Comparison of ENCODE assay signal across 8 cellular contexts in genomic region chr3:33439421-33440327, GRCh38. TPM values are rescaled to one million over a fixed set of nuclear protein-coding genes. Genes with fewer than 3 reads are reported as not detected.
DNase-seq lines count a peak whose midpoint lies in the region; ATAC-seq and TF ChIP-seq lines count a peak whose summit lies in the region.

No MANE protein-coding gene starts in this region.

- intact Hi-C loops in activated T-helper 1 cell treated with anti-CD3 and anti-CD28 coated beads, Interleukin-12 subunit alpha, Interleukin-12 subunit beta, Interleukin-2, Interleukin-4 antibody, amounts not matched to agents 30 ng/mL and 10 ng/mL and 1 ng/mL, durations not matched to agents 14 hours and 24 hours and 36 hours (cut with micrococcal nuclease): loop anchor here (1.0 to 5.0 kb wide), 13 partner anchors 7 to 1907 kb away; partner anchors contain the start of genes CLASP2, CRTAP, DYNC1LI1 and GLB1

- peak overlapping the region; percentile 92 for H3K4me2 ChIP-seq in fibroblast of lung (ENCODE audit: extremely low read depth, insufficient read depth, low read length)

- peak overlapping the region; percentile 100 for H3K4me3 Mint-ChIP-seq in activated T-helper 1 cell treated with anti-CD3 and anti-CD28 coated beads, Interleukin-12 subunit alpha, Interleukin-12 subunit beta, Interleukin-2, Interleukin-4 antibody, amounts not matched to agents 30 ng/mL and 10 ng/mL and 1 ng/mL, durations not matched to agents 14 hours and 24 hours and 36 hours
- peak overlapping the region; percentile 94 to 100 (median 99) for H3K4me3 Mint-ChIP-seq in naive thymus-derived CD8-positive, alpha-beta T cell

- peaks cover 3% of the 10 kb centered on the region for H4K20me1 ChIP-seq in fibroblast of lung (ENCODE audit: control insufficient read depth, extremely low read depth, insufficient read depth, low read length)

- H3K79me2 ChIP-seq in fibroblast of lung (ENCODE audit: control insufficient read depth, insufficient read depth, low read length): peaks cover 52% of the 10 kb centered on the region

- H3K4me3 ChIP-seq in fibroblast of lung (replicated peaks in 1 of 4; ENCODE audit: control extremely low read depth in 1 of 4, insufficient read depth in 1 of 4, low read depth in 3 of 4, low read length in 4 of 4): peak overlapping the region; percentile 70 to 99 (median 92)
- H3K4me3 ChIP-seq in subcutaneous abdominal adipose tissue (ENCODE audit: low read depth in 1 of 5, low read length in 5 of 5): peak overlapping the region; percentile 75 to 92 (median 83)

- no peaks in the 10 kb centered on the region for H3K27me3 Mint-ChIP-seq in activated T-helper 1 cell treated with anti-CD3 and anti-CD28 coated beads, Interleukin-12 subunit alpha, Interleukin-12 subunit beta, Interleukin-2, Interleukin-4 antibody, amounts not matched to agents 30 ng/mL and 10 ng/mL and 1 ng/mL, durations not matched to agents 14 hours and 24 hours and 36 hours (ENCODE audit: insufficient read depth)
- H3K27me3 Mint-ChIP-seq in naive thymus-derived CD8-positive, alpha-beta T cell: no peaks in the 10 kb centered on the region

- peak overlapping the region; percentile 8 for H2AFZ ChIP-seq in fibroblast of lung (ENCODE audit: low read length)

- POLR2A ChIA-PET in naive thymus-derived CD8-positive, alpha-beta T cell (lab: Charles Lee): interaction anchor here (1.0 to 3.1 kb wide), 6 partner anchors 10 to 755 kb away, joined by 3 to 22 read pairs (median 5); partner anchors contain the start of genes CLASP2, CNOT10 and PDCD6IP

- H3K27ac ChIP-seq in fibroblast of lung (ENCODE audit: insufficient read depth, low read length) (peak overlapping the region; percentile 92), subcutaneous abdominal adipose tissue (ENCODE audit: low read depth, low read length) (peak overlapping the region; percentile 96)

- peak overlapping the region; percentile 81 for H3K9ac ChIP-seq in fibroblast of lung (ENCODE audit: insufficient read depth, low read length)
- H3K9ac ChIP-seq in subcutaneous abdominal adipose tissue (ENCODE audit: low read length in 5 of 5): peak overlapping the region; percentile 65 to 94 (median 87)

- H3K27me3 ChIP-seq in fibroblast of lung (ENCODE audit: control insufficient read depth, insufficient read depth, low read length) (no peaks in the 10 kb centered on the region), subcutaneous abdominal adipose tissue (ENCODE audit: control insufficient read depth in 5 of 5, insufficient read depth in 4 of 5, low read length in 5 of 5) (no peaks in the 10 kb centered on the region)

- no peaks in the 10 kb centered on the region for H3K9me3 ChIP-seq in fibroblast of lung (ENCODE audit: control insufficient read depth, insufficient read depth, low read depth, low read length)
- H3K9me3 ChIP-seq in subcutaneous abdominal adipose tissue (ENCODE audit: control insufficient read depth in 5 of 5, low read length in 5 of 5): no peaks in the 10 kb centered on the region

- H3K36me3 Mint-ChIP-seq in activated T-helper 1 cell treated with anti-CD3 and anti-CD28 coated beads, Interleukin-12 subunit alpha, Interleukin-12 subunit beta, Interleukin-2, Interleukin-4 antibody, amounts not matched to agents 30 ng/mL and 10 ng/mL and 1 ng/mL, durations not matched to agents 14 hours and 24 hours and 36 hours (ENCODE audit: low read depth): peaks cover 13% of the 10 kb centered on the region
- H3K36me3 Mint-ChIP-seq in naive thymus-derived CD8-positive, alpha-beta T cell: no peaks in the 10 kb centered on the region

- H3K4me1 ChIP-seq in fibroblast of lung (ENCODE audit: control insufficient read depth, extremely low read depth, insufficient read depth, low read length): peaks cover 2% of the 10 kb centered on the region
- H3K4me1 ChIP-seq in subcutaneous abdominal adipose tissue (ENCODE audit: control insufficient read depth in 5 of 5, insufficient read depth in 5 of 5, low read length in 5 of 5): peaks cover 5 to 43% (median 38%) of the 10 kb centered on the region in 5 donors

- peak; percentile 32 for ATAC-seq in HG02642 (IDR thresholded peaks at IDR 0.05; ENCODE audit: poor library complexity, unreplicated experiment)
- peak; percentile 0 to 9 for ATAC-seq in naive thymus-derived CD8-positive, alpha-beta T cell

- H3K9me3 Mint-ChIP-seq in activated T-helper 1 cell treated with anti-CD3 and anti-CD28 coated beads, Interleukin-12 subunit alpha, Interleukin-12 subunit beta, Interleukin-2, Interleukin-4 antibody, amounts not matched to agents 30 ng/mL and 10 ng/mL and 1 ng/mL, durations not matched to agents 14 hours and 24 hours and 36 hours: no peaks in the 10 kb centered on the region
- H3K9me3 Mint-ChIP-seq in naive thymus-derived CD8-positive, alpha-beta T cell: no peaks in the 10 kb centered on the region

- TF ChIP-seq CTCF in fibroblast of lung (conservative IDR thresholded peaks at IDR 0.05 in 1 of 2, IDR thresholded peaks at IDR 0.05 in 1 of 2; ENCODE audit: low read depth in 1 of 2, low read length in 2 of 2): no peak

- H3K36me3 ChIP-seq in fibroblast of lung (ENCODE audit: control insufficient read depth, insufficient read depth, low read length) (no peaks in the 10 kb centered on the region), subcutaneous abdominal adipose tissue (ENCODE audit: control insufficient read depth in 5 of 5, insufficient read depth in 5 of 5, low read length in 5 of 5) (no peaks in the 10 kb centered on the region)

- DNase-seq in SHP77 (lab: John Stamatoyannopoulos, UW): peak; percentile 44 to 65
- no peak for DNase-seq in SHP77 treated with DMSO at 0.1 percent for 48 hours (lab: John Stamatoyannopoulos, UW)
- DNase-seq in NCI-H69 (lab: John Stamatoyannopoulos, UW): peak; percentile 67
- DNase-seq in activated T-helper 1 cell treated with anti-CD3 and anti-CD28 coated beads, Interleukin-12 subunit alpha, Interleukin-12 subunit beta, Interleukin-2, Interleukin-4 antibody, amounts not matched to agents 30 ng/mL and 10 ng/mL and 1 ng/mL, durations not matched to agents 14 hours and 24 hours and 36 hours (ENCODE audit: low spot score): peak; percentile 40
- DNase-seq in fibroblast of lung (ENCODE audit: low read depth in 2 of 2): peak; percentile 33 to 45
- DNase-seq in naive thymus-derived CD8-positive, alpha-beta T cell: peak; percentile 15 to 72 (median 40)

- H3K27ac Mint-ChIP-seq in activated T-helper 1 cell treated with anti-CD3 and anti-CD28 coated beads, Interleukin-12 subunit alpha, Interleukin-12 subunit beta, Interleukin-2, Interleukin-4 antibody, amounts not matched to agents 30 ng/mL and 10 ng/mL and 1 ng/mL, durations not matched to agents 14 hours and 24 hours and 36 hours: peak overlapping the region; percentile 100
- H3K27ac Mint-ChIP-seq in naive thymus-derived CD8-positive, alpha-beta T cell: peak overlapping the region; percentile 95 to 100 (median 100)

- H3K4me1 Mint-ChIP-seq in activated T-helper 1 cell treated with anti-CD3 and anti-CD28 coated beads, Interleukin-12 subunit alpha, Interleukin-12 subunit beta, Interleukin-2, Interleukin-4 antibody, amounts not matched to agents 30 ng/mL and 10 ng/mL and 1 ng/mL, durations not matched to agents 14 hours and 24 hours and 36 hours (ENCODE audit: low read depth): peaks cover 58% of the 10 kb centered on the region
- peaks cover 30 to 61% (median 50%) of the 10 kb centered on the region in 4 donors for H3K4me1 Mint-ChIP-seq in naive thymus-derived CD8-positive, alpha-beta T cell

RNA-seq across cellular contexts. Expression of gene UBP1, which starts 0.5 kb away (rescaled TPM):
- total RNA-seq in activated T-helper 1 cell treated with anti-CD3 and anti-CD28 coated beads, Interleukin-12 subunit alpha, Interleukin-12 subunit beta, Interleukin-2, Interleukin-4 antibody, amounts not matched to agents 30 ng/mL and 10 ng/mL and 1 ng/mL, durations not matched to agents 14 hours and 24 hours and 36 hours: 69.4 and 71.6 TPM in 2 replicates
- total RNA-seq in fibroblast of lung: 42.6 and 48.1 TPM in 2 replicates
- polyA plus RNA-seq in fibroblast of lung: 98.6 and 99.7 TPM in 2 replicates
- 38.3 and 39.3 TPM in 2 replicates for polyA plus RNA-seq in fibroblast of lung (2012)
- polyA minus RNA-seq in fibroblast of lung (ENCODE audit: low replicate concordance): 14.4 and 54.1 TPM in 2 replicates
- total RNA-seq in naive thymus-derived CD8-positive, alpha-beta T cell: 10 to 100 TPM; 93.1 to 98.9 TPM
- polyA plus RNA-seq in naive thymus-derived CD8-positive, alpha-beta T cell: 10 to 100 TPM in 2 of 3 donors, 1 to 10 TPM in 1; 9.0 to 12.6 (median 12.3) TPM
